9 cellular contexts compared by ENCODE assay signal in genomic region chr13:25752957-25753540, GRCh38.
A peak's percentile ranks its signal among the peaks of the same experiment; 100 is the strongest.
DNase-seq lines count a peak whose midpoint lies in the region; ATAC-seq and TF ChIP-seq lines count a peak whose summit lies in the region.
"Had no signal": no experiment of that assay in that cellular context is flagged by ENCODE, and none has a peak within 500 bp of the region (broad histone marks: within the 10 kb centered on the region; RNA-seq: fewer than 3 reads in every experiment).

No MANE protein-coding gene starts in this region.

- peak; percentile 22 for DNase-seq in AG09319 (ENCODE audit: extremely low read depth, low read depth)
- peak; percentile 96 for DNase-seq in LHCN-M2 (ENCODE audit: low read depth)
- DNase-seq in astrocyte of the hippocampus (ENCODE audit: low read depth, low spot score) = peak; percentile 95
- peak; percentile 41 to 64 for DNase-seq in lung microvascular endothelial cell (ENCODE audit: low read depth in 2 of 2)
- DNase-seq in activated CD4-positive, CD25-positive, alpha-beta regulatory T cell treated with anti-CD3 and anti-CD28 coated beads, Interleukin-2, amount 50 U/mL, for 72 hours = no peak
- no peak for DNase-seq in NCI-H2171 (lab: John Stamatoyannopoulos, UW)
- DNase-seq in stimulated activated CD4-positive, alpha-beta T cell treated with anti-CD3 and anti-CD28 coated beads, Interleukin-1b, Interleukin-23, amount 100 ng/mL, for 48 hours = no peak
- DNase-seq: effector memory CD4-positive, alpha-beta T cell had no signal

- ATAC-seq in HG03045 (IDR thresholded peaks at IDR 0.05; ENCODE audit: unreplicated experiment) = no peak

- no peak for TF ChIP-seq CTCF in AG09319 (IDR thresholded peaks at IDR 0.05; ENCODE audit: low read depth, low read length)

Comparison
In these comparisons a context has a peak if more than half of its experiments do, and no peak if none do; other contexts are left out.
1. DNase-seq: peak in AG09319 (single experiment), LHCN-M2 (single experiment), astrocyte of the hippocampus (single experiment) and lung microvascular endothelial cell (2 of 2); none in activated CD4-positive, CD25-positive, alpha-beta regulatory T cell treated with anti-CD3 and anti-CD28 coated beads, Interleukin-2, amount 50 U/mL, for 72 hours (single experiment), NCI-H2171 (single experiment) and stimulated activated CD4-positive, alpha-beta T cell treated with anti-CD3 and anti-CD28 coated beads, Interleukin-1b, Interleukin-23, amount 100 ng/mL, for 48 hours (single experiment).